ENCODE assay signal across 15 cellular contexts in genomic region chr13:45219123-45219891, GRCh38. TPM values are rescaled to one million over a fixed set of nuclear protein-coding genes. Genes with fewer than 3 reads are reported as not detected.
DNase-seq lines count a peak whose midpoint lies in the region; ATAC-seq and TF ChIP-seq lines count a peak whose summit lies in the region.
"Had no signal": no experiment of that assay in that cellular context is flagged by ENCODE, and none has a peak within 500 bp of the region (broad histone marks: within the 10 kb centered on the region; RNA-seq: fewer than 3 reads in every experiment).

No MANE protein-coding gene starts in this region.

- no peaks in the 10 kb centered on the region for H3K27me3 ChIP-seq in vagina
- H3K27me3 ChIP-seq: BLaER1 had no signal

- H3K4me1 Mint-ChIP-seq in dendritic cell treated with granulocyte-macrophage colony-stimulating factor and Interleukin-4, amounts not matched to agents 40 ng/mL and 50 ng/mL, for 4 days (ENCODE audit: low read depth): peaks cover 24% of the 10 kb centered on the region
- H3K4me1 Mint-ChIP-seq in activated CD8-positive, alpha-beta memory T cell treated with anti-CD3 and anti-CD28 coated beads, Interleukin-2, amount 10 ng/mL, durations not matched to agents 7 days and 5 days: no peaks in the 10 kb centered on the region

- TF ChIP-seq CTCF in vagina (IDR thresholded peaks at IDR 0.05): no peak

- H3K4me1 ChIP-seq in vagina: peaks cover 20% of the 10 kb centered on the region
- H3K4me1 ChIP-seq: BLaER1 had no signal

- H3K4me3 ChIP-seq in vagina: peak overlapping the region in 1 of 2 donors; percentile 2
- H3K4me3 ChIP-seq: BLaER1 had no signal

- no peaks in the 10 kb centered on the region for H3K9me3 ChIP-seq in vagina
- H3K9me3 ChIP-seq: BLaER1 had no signal

- peak overlapping the region; percentile 76 for H3K27ac Mint-ChIP-seq in dendritic cell treated with granulocyte-macrophage colony-stimulating factor and Interleukin-4, amounts not matched to agents 40 ng/mL and 50 ng/mL, for 4 days
- no peak overlapping the region for H3K27ac Mint-ChIP-seq in activated CD8-positive, alpha-beta memory T cell treated with anti-CD3 and anti-CD28 coated beads, Interleukin-2, amount 10 ng/mL, durations not matched to agents 7 days and 5 days
- H3K27ac Mint-ChIP-seq: activated T-helper 1 cell treated with anti-CD3 and anti-CD28 coated beads, Interleukin-12 subunit alpha, Interleukin-12 subunit beta, Interleukin-2, Interleukin-4 antibody, amounts not matched to agents 30 ng/mL and 10 ng/mL and 1 ng/mL, durations not matched to agents 14 hours and 24 hours and 36 hours had no signal

- peaks cover 11% of the 10 kb centered on the region for H3K36me3 Mint-ChIP-seq in dendritic cell treated with granulocyte-macrophage colony-stimulating factor and Interleukin-4, amounts not matched to agents 40 ng/mL and 50 ng/mL, for 4 days (ENCODE audit: low read depth)
- peaks cover 7% of the 10 kb centered on the region for H3K36me3 Mint-ChIP-seq in activated CD8-positive, alpha-beta memory T cell treated with anti-CD3 and anti-CD28 coated beads, Interleukin-2, amount 10 ng/mL, durations not matched to agents 7 days and 5 days

- ATAC-seq in activated CD8-positive, alpha-beta memory T cell treated with anti-CD3 and anti-CD28 coated beads, Interleukin-2, amount 10 ng/mL, durations not matched to agents 7 days and 5 days: no peak

- H3K27me3 Mint-ChIP-seq in dendritic cell treated with granulocyte-macrophage colony-stimulating factor and Interleukin-4, amounts not matched to agents 40 ng/mL and 50 ng/mL, for 4 days: no peaks in the 10 kb centered on the region
- no peaks in the 10 kb centered on the region for H3K27me3 Mint-ChIP-seq in activated CD8-positive, alpha-beta memory T cell treated with anti-CD3 and anti-CD28 coated beads, Interleukin-2, amount 10 ng/mL, durations not matched to agents 7 days and 5 days

- no peaks in the 10 kb centered on the region for H3K9me3 Mint-ChIP-seq in dendritic cell treated with granulocyte-macrophage colony-stimulating factor and Interleukin-4, amounts not matched to agents 40 ng/mL and 50 ng/mL, for 4 days
- no peaks in the 10 kb centered on the region for H3K9me3 Mint-ChIP-seq in activated CD8-positive, alpha-beta memory T cell treated with anti-CD3 and anti-CD28 coated beads, Interleukin-2, amount 10 ng/mL, durations not matched to agents 7 days and 5 days (ENCODE audit: low read depth)
- H3K9me3 Mint-ChIP-seq: activated T-helper 1 cell treated with anti-CD3 and anti-CD28 coated beads, Interleukin-12 subunit alpha, Interleukin-12 subunit beta, Interleukin-2, Interleukin-4 antibody, amounts not matched to agents 30 ng/mL and 10 ng/mL and 1 ng/mL, durations not matched to agents 14 hours and 24 hours and 36 hours had no signal

- intact Hi-C loops in dendritic cell treated with granulocyte-macrophage colony-stimulating factor and Interleukin-4, amounts not matched to agents 40 ng/mL and 50 ng/mL, for 4 days (cut with micrococcal nuclease): no loop called here
- intact Hi-C loops in vagina (cut with DNase I): no loop called here

- CTCF ChIA-PET in activated CD8-positive, alpha-beta memory T cell treated with anti-CD3 and anti-CD28 coated beads, Interleukin-2, amount 10 ng/mL, durations not matched to agents 7 days and 5 days (lab: Charles Lee): no interaction called here

- no peaks in the 10 kb centered on the region for H3K36me3 ChIP-seq in vagina

- H3K4me3 Mint-ChIP-seq in dendritic cell treated with granulocyte-macrophage colony-stimulating factor and Interleukin-4, amounts not matched to agents 40 ng/mL and 50 ng/mL, for 4 days: no peak overlapping the region
- no peak overlapping the region for H3K4me3 Mint-ChIP-seq in activated CD8-positive, alpha-beta memory T cell treated with anti-CD3 and anti-CD28 coated beads, Interleukin-2, amount 10 ng/mL, durations not matched to agents 7 days and 5 days
- H3K4me3 Mint-ChIP-seq: activated T-helper 1 cell treated with anti-CD3 and anti-CD28 coated beads, Interleukin-12 subunit alpha, Interleukin-12 subunit beta, Interleukin-2, Interleukin-4 antibody, amounts not matched to agents 30 ng/mL and 10 ng/mL and 1 ng/mL, durations not matched to agents 14 hours and 24 hours and 36 hours had no signal

- DNase-seq in EH (ENCODE audit: low read depth): peak; percentile 27
- DNase-seq in NCI-H226: peak; percentile 40
- DNase-seq in myocyte (ENCODE audit: low read depth): peak; percentile 67
- no peak for DNase-seq in iPS-NIHi7 (ENCODE audit: extremely low spot score)
- no peak for DNase-seq in activated CD8-positive, alpha-beta memory T cell treated with anti-CD3 and anti-CD28 coated beads, Interleukin-2, amount 10 ng/mL, durations not matched to agents 7 days and 5 days
- DNase-seq in vagina (ENCODE audit: extremely low spot score in 2 of 2): no peak
- no peak for DNase-seq in COLO668 (lab: John Stamatoyannopoulos, UW; ENCODE audit: unreplicated experiment)
- DNase-seq: activated CD4-positive, alpha-beta T cell treated with anti-CD3 and anti-CD28 coated beads for 48 hours; anterior cingulate cortex; KG1; NCI-H187 treated with DMSO at 0.1 percent for 48 hours; T-helper 1 cell had no signal

- no peak overlapping the region for H3K27ac ChIP-seq in vagina
- H3K27ac ChIP-seq: BLaER1 had no signal

- TF ChIP-seq POLR2A in vagina (IDR thresholded peaks at IDR 0.05): no peak

RNA-seq across cellular contexts. Expression of gene KCTD4, which starts 18.5 kb away (rescaled TPM):
- not detected in 2 replicates for total RNA-seq in myocyte
- polyA plus RNA-seq in myocyte (2012): 1.6 TPM
- total RNA-seq in activated CD8-positive, alpha-beta memory T cell treated with anti-CD3 and anti-CD28 coated beads, Interleukin-2, amount 10 ng/mL, durations not matched to agents 7 days and 5 days: not detected
- total RNA-seq in vagina: not detected
- total RNA-seq: activated T-helper 1 cell treated with anti-CD3 and anti-CD28 coated beads, Interleukin-12 subunit alpha, Interleukin-12 subunit beta, Interleukin-2, Interleukin-4 antibody, amounts not matched to agents 30 ng/mL and 10 ng/mL and 1 ng/mL, durations not matched to agents 14 hours and 24 hours and 36 hours had no signal

Comparison
In these comparisons a context has a peak if more than half of its experiments do, and no peak if none do; other contexts are left out.
1. DNase-seq: peak in EH (single experiment), NCI-H226 (single experiment) and myocyte (single experiment); none in iPS-NIHi7 (single experiment), activated CD8-positive, alpha-beta memory T cell treated with anti-CD3 and anti-CD28 coated beads, Interleukin-2, amount 10 ng/mL, durations not matched to agents 7 days and 5 days (single experiment), vagina (0 of 2) and COLO668 (single experiment).